Comparison of ENCODE assay signal across 25 cellular contexts in the genomic region with DNA sequence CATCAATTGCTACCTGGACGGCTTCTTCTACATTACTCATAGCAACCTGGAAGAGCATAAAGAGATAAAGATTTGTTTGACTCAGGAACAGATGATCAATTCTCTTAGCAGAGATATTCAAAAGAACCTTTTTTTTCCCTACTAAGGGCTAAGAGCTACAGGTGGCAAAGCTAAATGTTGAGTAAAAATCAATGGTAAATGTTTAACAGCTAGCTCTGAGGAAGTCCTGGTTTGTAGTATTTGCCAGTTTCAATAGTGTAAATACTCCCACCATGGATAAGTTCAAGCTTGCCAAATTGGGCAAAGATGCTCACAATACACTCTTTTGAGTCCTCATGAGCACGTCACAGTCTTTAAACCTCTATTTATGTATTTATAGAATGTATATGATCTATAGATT.
"Had no signal": no experiment of that assay in that cellular context is flagged by ENCODE, and none has a peak within 500 bp of the region (broad histone marks: within the 10 kb centered on the region; RNA-seq: fewer than 3 reads in every experiment).

No MANE protein-coding gene starts in this region.

- FAIRE-seq: islet of Langerhans, keratinocyte had no signal

- H3K4me3 Mint-ChIP-seq: dendritic cell treated with granulocyte-macrophage colony-stimulating factor and Interleukin-4, amounts not matched to agents 40 ng/mL and 50 ng/mL, for 4 days; effector memory CD8-positive, alpha-beta T cell; endodermal cell; mesothelial cell of epicardium; naive B cell had no signal

- DNase-seq: effector CD8-positive, alpha-beta T cell; effector memory CD8-positive, alpha-beta T cell; endodermal cell; erythroblast; esophagus squamous epithelium; foreskin fibroblast; foreskin melanocyte; gastrocnemius medialis; glutamatergic neuron; head of caudate nucleus; heart right ventricle; hippocampal formation; left cardiac atrium; left ventricle myocardium inferior; lower lobe of right lung; mesenchymal stem cell; mucosa of descending colon; naive B cell had no signal

- H3K4me3 ChIP-seq: coronary artery, esophagus squamous epithelium, gastrocnemius medialis, heart right ventricle, left ventricle myocardium inferior, lower lobe of right lung, mucosa of descending colon had no signal

- H3K9me3 Mint-ChIP-seq: dendritic cell treated with granulocyte-macrophage colony-stimulating factor and Interleukin-4, amounts not matched to agents 40 ng/mL and 50 ng/mL, for 4 days; effector memory CD8-positive, alpha-beta T cell; endodermal cell had no signal

- H3K9me3 ChIP-seq: esophagus squamous epithelium, gastrocnemius medialis, heart right ventricle, left ventricle myocardium inferior, lower lobe of right lung, mucosa of descending colon had no signal

- H3K27ac ChIP-seq: coronary artery, epithelial cell of prostate, esophagus squamous epithelium, gastrocnemius medialis, heart right ventricle, left ventricle myocardium inferior, lower lobe of right lung had no signal

- H3K27me3 Mint-ChIP-seq: dendritic cell treated with granulocyte-macrophage colony-stimulating factor and Interleukin-4, amounts not matched to agents 40 ng/mL and 50 ng/mL, for 4 days had no signal

- H3K36me3 ChIP-seq: esophagus squamous epithelium, gastrocnemius medialis, heart right ventricle, left ventricle myocardium inferior, lower lobe of right lung had no signal

- H3K27me3 ChIP-seq: esophagus squamous epithelium, gastrocnemius medialis, heart right ventricle had no signal

- H3K27ac Mint-ChIP-seq: dendritic cell treated with granulocyte-macrophage colony-stimulating factor and Interleukin-4, amounts not matched to agents 40 ng/mL and 50 ng/mL, for 4 days; effector memory CD8-positive, alpha-beta T cell; endodermal cell; mesothelial cell of epicardium; naive B cell had no signal

- ATAC-seq: effector memory CD8-positive, alpha-beta T cell; esophagus mucosa; gastrocnemius medialis; heart right ventricle; left cardiac atrium; lower lobe of right lung; mucosa of descending colon had no signal

- H3K4me1 Mint-ChIP-seq: endodermal cell, mesothelial cell of epicardium had no signal

- H3K4me1 ChIP-seq: esophagus squamous epithelium, gastrocnemius medialis, lower lobe of right lung had no signal
